In genomic region chr5:31581498-31582099, GRCh38 we compare ENCODE assay signal across 8 cellular contexts.
DNase-seq lines count a peak whose midpoint lies in the region; ATAC-seq and FAIRE-seq lines count a peak whose summit lies in the region.

No MANE protein-coding gene starts in this region.

- ATAC-seq in GM21447 (IDR thresholded peaks at IDR 0.05; ENCODE audit: unreplicated experiment) (no peak), HG02885 (IDR thresholded peaks at IDR 0.05; ENCODE audit: poor library complexity, unreplicated experiment) (no peak)

- no peak for FAIRE-seq in GM19239 (lab: Jason Lieb, UNC)

- peak; percentile 69 for DNase-seq in DMS53 (lab: John Stamatoyannopoulos, UW)
- peak; percentile 63 for DNase-seq in LoVo (ENCODE audit: low spot score)
- DNase-seq in SKM-1 (lab: John Stamatoyannopoulos, UW; ENCODE audit: unreplicated experiment) = peak; percentile 31
- peak; percentile 26 for DNase-seq in foreskin melanocyte
- peak; percentile 6 for DNase-seq in smooth muscle cell of the brain vasculature (ENCODE audit: low read depth, low spot score)
- DNase-seq in GM19239 (ENCODE audit: insufficient read length, low spot score) = no peak
